In genomic region chr14:81401420-81402122, GRCh38 we compare ENCODE assay signal across 8 cellular contexts. TPM values are rescaled to one million over a fixed set of nuclear protein-coding genes. Genes with fewer than 3 reads are reported as not detected.
DNase-seq lines count a peak whose midpoint lies in the region; ATAC-seq lines count a peak whose summit lies in the region.

No MANE protein-coding gene starts in this region.

- peak; percentile 92 for DNase-seq in CD1c-positive myeloid dendritic cell (ENCODE audit: extremely low spot score)
- peak in 1 of 2 experiments; percentile 47 for DNase-seq in SJCRH30
- no peak for DNase-seq in activated naive CD4-positive, alpha-beta T cell treated with anti-CD3 and anti-CD28 coated beads, Interleukin-2, amount 50 U/mL, for 16 hours
- no peak for DNase-seq in 8988T
- DNase-seq in NCI-H1092 treated with DMSO at 0.1 percent for 48 hours (lab: John Stamatoyannopoulos, UW), result no peak
- DNase-seq in NCI-H510A (lab: John Stamatoyannopoulos, UW), result no peak

- H3K27me3 ChIP-seq in SJCRH30 (no peaks in the 10 kb centered on the region), layer of hippocampus (ENCODE audit: control insufficient read depth, insufficient read depth, low read length) (no peaks in the 10 kb centered on the region)

- peak; percentile 54 for ATAC-seq in HG02571 (IDR thresholded peaks at IDR 0.05; ENCODE audit: unreplicated experiment)

- H3K9me3 ChIP-seq in SJCRH30 (replicated peaks), result no peaks in the 10 kb centered on the region

- no peak overlapping the region for H3K4me3 ChIP-seq in SJCRH30

- H3K4me1 ChIP-seq in SJCRH30, result peaks cover 19% of the 10 kb centered on the region

- peaks cover 16% of the 10 kb centered on the region for H3K36me3 ChIP-seq in SJCRH30

- peak overlapping the region; percentile 60 for H3K27ac ChIP-seq in SJCRH30
- peak overlapping the region; percentile 21 for H3K27ac ChIP-seq in layer of hippocampus (ENCODE audit: low read depth, low read length)

RNA-seq across cellular contexts. Expression of gene STON2, which starts 1.4 kb away (rescaled TPM):
- total RNA-seq in SJCRH30 (2014; rRNA removed; shearing (Covaris generic)), result 26.2 and 27.4 TPM in 2 replicates
